10 cellular contexts compared by ENCODE assay signal in genomic region chr3:52891164-52891563, GRCh38. TPM values are rescaled to one million over a fixed set of nuclear protein-coding genes. Genes with fewer than 3 reads are reported as not detected.
DNase-seq lines count a peak whose midpoint lies in the region; ATAC-seq and TF ChIP-seq lines count a peak whose summit lies in the region.
"Had no signal": no experiment of that assay in that cellular context is flagged by ENCODE, and none has a peak within 500 bp of the region (broad histone marks: within the 10 kb centered on the region; RNA-seq: fewer than 3 reads in every experiment).

No MANE protein-coding gene starts in this region.

- H2AFZ ChIP-seq in osteoblast (ENCODE audit: low read length) = no peak overlapping the region

- H3K36me3 Mint-ChIP-seq in activated naive CD8-positive, alpha-beta T cell treated with anti-CD3 and anti-CD28 coated beads, Interleukin-2, amount 50 U/mL, for 24 hours (ENCODE audit: low read depth) = peaks cover 15% of the 10 kb centered on the region

- no peaks in the 10 kb centered on the region for H3K27me3 ChIP-seq in osteoblast (ENCODE audit: insufficient read depth, low read length)
- no peaks in the 10 kb centered on the region for H3K27me3 ChIP-seq in upper lobe of left lung

- no peak overlapping the region for H3K4me3 ChIP-seq in osteoblast (ENCODE audit: insufficient read depth, low read length)
- no peak overlapping the region for H3K4me3 ChIP-seq in upper lobe of left lung

- H4K20me1 ChIP-seq in osteoblast (ENCODE audit: insufficient read depth, low read length) = peaks cover 24% of the 10 kb centered on the region

- peak overlapping the region; percentile 89 for H3K27ac Mint-ChIP-seq in activated naive CD8-positive, alpha-beta T cell treated with anti-CD3 and anti-CD28 coated beads, Interleukin-2, amount 50 U/mL, for 24 hours

- peak overlapping the region; percentile 39 for H3K4me3 Mint-ChIP-seq in activated naive CD8-positive, alpha-beta T cell treated with anti-CD3 and anti-CD28 coated beads, Interleukin-2, amount 50 U/mL, for 24 hours

- no peak for TF ChIP-seq POLR2A in upper lobe of left lung (IDR thresholded peaks at IDR 0.05)

- H3K36me3 ChIP-seq in osteoblast (ENCODE audit: insufficient read depth, low read length) (no peaks in the 10 kb centered on the region), upper lobe of left lung (no peaks in the 10 kb centered on the region)

- ATAC-seq in activated naive CD8-positive, alpha-beta T cell treated with anti-CD3 and anti-CD28 coated beads, Interleukin-2, amount 50 U/mL, for 24 hours = peak; percentile 83
- ATAC-seq in upper lobe of left lung (ENCODE audit: low FRiP score in 2 of 2) (peak in 1 of 2 donors; percentile 57), GM21825 (IDR thresholded peaks at IDR 0.05; ENCODE audit: unreplicated experiment) (no peak)

- H3K79me2 ChIP-seq in osteoblast (ENCODE audit: insufficient read depth, low read length) = peaks cover 84% of the 10 kb centered on the region

- 37 to 56% methylated on average over 7 to 9 of the region's 9 CpGs for WGBS in upper lobe of left lung, 2 donors

- H3K27ac ChIP-seq in osteoblast (ENCODE audit: low read depth, low read length) (peak overlapping the region; percentile 3), upper lobe of left lung (peak overlapping the region; percentile 60 to 89 (median 68))

- TF ChIP-seq EP300 in upper lobe of left lung (IDR thresholded peaks at IDR 0.05) = no peak

- DNase-seq in activated effector memory CD4-positive, alpha-beta T cell treated with anti-CD3 and anti-CD28 coated beads, Interleukin-2, amount 50 U/mL, for 16 hours = peak; percentile 80
- no peak for DNase-seq in activated effector memory CD4-positive, alpha-beta T cell treated with Interleukin-2 at 50 U/mL for 16 hours
- DNase-seq in activated naive CD8-positive, alpha-beta T cell treated with anti-CD3 and anti-CD28 coated beads, Interleukin-2, amount 50 U/mL, for 24 hours = peak; percentile 64
- DNase-seq in osteoblast (ENCODE audit: insufficient read length, low spot score, missing footprints) = no peak
- DNase-seq in upper lobe of left lung = peak; percentile 32 to 77
- DNase-seq in HUDEP-2 (lab: John Stamatoyannopoulos, UW; ENCODE audit: unreplicated experiment in 76 of 76) = no peak
- DNase-seq in HCEC 1CT = no peak
- DNase-seq: NCI-H226, posterior cingulate gyrus had no signal

- TF ChIP-seq CTCF in osteoblast (IDR thresholded peaks at IDR 0.05; ENCODE audit: extremely low read depth, low read depth, low read length) = no peak
- TF ChIP-seq CTCF in upper lobe of left lung (IDR thresholded peaks at IDR 0.05) = no peak

- peaks cover 63% of the 10 kb centered on the region for H3K4me1 Mint-ChIP-seq in activated naive CD8-positive, alpha-beta T cell treated with anti-CD3 and anti-CD28 coated beads, Interleukin-2, amount 50 U/mL, for 24 hours

- no peak overlapping the region for H3K4me2 ChIP-seq in osteoblast (ENCODE audit: insufficient read depth, low read length)

- no peaks in the 10 kb centered on the region for H3K9me3 Mint-ChIP-seq in activated naive CD8-positive, alpha-beta T cell treated with anti-CD3 and anti-CD28 coated beads, Interleukin-2, amount 50 U/mL, for 24 hours

- H3K27me3 Mint-ChIP-seq in activated naive CD8-positive, alpha-beta T cell treated with anti-CD3 and anti-CD28 coated beads, Interleukin-2, amount 50 U/mL, for 24 hours = no peaks in the 10 kb centered on the region

- H3K9me3 ChIP-seq in osteoblast (ENCODE audit: low read depth, low read length) (no peaks in the 10 kb centered on the region), upper lobe of left lung (no peaks in the 10 kb centered on the region)

- peaks cover 21% of the 10 kb centered on the region for H3K4me1 ChIP-seq in osteoblast (ENCODE audit: insufficient read depth, low read length)
- H3K4me1 ChIP-seq in upper lobe of left lung = peaks cover 51 to 72% (median 54%) of the 10 kb centered on the region in 4 donors

RNA-seq across cellular contexts. Expression of gene STIMATE, which starts 6.2 kb away (rescaled TPM):
- total RNA-seq in osteoblast (11.5 and 18.5 TPM in 2 replicates), upper lobe of left lung (10 to 100 TPM; 39.7 to 87.0 (median 44.9) TPM)

RNA-seq across cellular contexts. Expression of gene MUSTN1, which starts 56.3 kb away (rescaled TPM):
- 1.4 TPM in 1 of 2 replicates, not detected in the other for total RNA-seq in osteoblast
- total RNA-seq in upper lobe of left lung = 10 to 100 TPM in 2 of 6 donors, 1 to 10 TPM in 4; 1.2 to 62.9 (median 6.5) TPM

Comparison
In these comparisons a context has a peak if more than half of its experiments do, and no peak if none do; other contexts are left out.
1. DNase-seq: peak in activated effector memory CD4-positive, alpha-beta T cell treated with anti-CD3 and anti-CD28 coated beads, Interleukin-2, amount 50 U/mL, for 16 hours (single experiment), activated naive CD8-positive, alpha-beta T cell treated with anti-CD3 and anti-CD28 coated beads, Interleukin-2, amount 50 U/mL, for 24 hours (single experiment) and upper lobe of left lung (2 of 2); none in activated effector memory CD4-positive, alpha-beta T cell treated with Interleukin-2 at 50 U/mL for 16 hours (single experiment), osteoblast (single experiment), HUDEP-2 (0 of 76) and HCEC 1CT (single experiment).